ENCODE assay signal across 13 cellular contexts in genomic region chr2:174590928-174591648, GRCh38. TPM values are rescaled to one million over a fixed set of nuclear protein-coding genes. Genes with fewer than 3 reads are reported as not detected.
DNase-seq lines count a peak whose midpoint lies in the region; ATAC-seq and TF ChIP-seq lines count a peak whose summit lies in the region.
"Had no signal": no experiment of that assay in that cellular context is flagged by ENCODE, and none has a peak within 500 bp of the region (broad histone marks: within the 10 kb centered on the region; RNA-seq: fewer than 3 reads in every experiment).

No MANE protein-coding gene starts in this region.

- peaks cover 3% of the 10 kb centered on the region for H3K9me3 Mint-ChIP-seq in activated CD4-positive, alpha-beta T cell treated with anti-CD3 and anti-CD28 coated beads, Interleukin-2, amount 10 ng/mL, durations not matched to agents 7 days and 5 days
- no peaks in the 10 kb centered on the region for H3K9me3 Mint-ChIP-seq in stimulated activated naive B cell treated with anti-CD40 and anti-IgM and Interleukin-4, amounts not matched to agents 10 μg/mL and 1 μg/mL and 100 μg/mL, for 72 hours

- H3K4me1 Mint-ChIP-seq in activated CD4-positive, alpha-beta T cell treated with anti-CD3 and anti-CD28 coated beads, Interleukin-2, amount 10 ng/mL, durations not matched to agents 7 days and 5 days: peaks cover 68% of the 10 kb centered on the region
- H3K4me1 Mint-ChIP-seq in stimulated activated naive B cell treated with anti-CD40 and anti-IgM and Interleukin-4, amounts not matched to agents 10 μg/mL and 1 μg/mL and 100 μg/mL, for 72 hours: peaks cover 43 to 74% of the 10 kb centered on the region in 2 donors

- DNase-seq in activated CD4-positive, alpha-beta T cell treated with anti-CD3 and anti-CD28 coated beads, Interleukin-2, amount 10 ng/mL, durations not matched to agents 7 days and 5 days: peak; percentile 5
- DNase-seq in activated CD4-positive, alpha-beta T cell treated with anti-CD3 and anti-CD28 coated beads for 1 hour: no peak
- DNase-seq in SK-N-DZ (ENCODE audit: low spot score) (peak; percentile 12), coronary artery (ENCODE audit: low spot score) (no peak), NCI-H2081 (lab: John Stamatoyannopoulos, UW) (no peak), inferior parietal cortex (ENCODE audit: extremely low spot score) (no peak)
- no peak for DNase-seq in stimulated activated naive B cell treated with anti-CD40 and anti-IgM and Interleukin-4, amounts not matched to agents 10 μg/mL and 1 μg/mL and 100 μg/mL, for 72 hours
- DNase-seq: ACHN; effector CD8-positive, alpha-beta T cell; NCI-H2171 treated with DMSO at 0.1 percent for 48 hours; uterus had no signal

- H3K4me3 Mint-ChIP-seq in activated CD4-positive, alpha-beta T cell treated with anti-CD3 and anti-CD28 coated beads, Interleukin-2, amount 10 ng/mL, durations not matched to agents 7 days and 5 days: peak overlapping the region; percentile 29
- H3K4me3 Mint-ChIP-seq in stimulated activated naive B cell treated with anti-CD40 and anti-IgM and Interleukin-4, amounts not matched to agents 10 μg/mL and 1 μg/mL and 100 μg/mL, for 72 hours: peak overlapping the region; percentile 7 to 36

- POLR2A ChIA-PET in activated CD4-positive, alpha-beta T cell treated with anti-CD3 and anti-CD28 coated beads, Interleukin-2, amount 10 ng/mL, durations not matched to agents 7 days and 5 days (lab: Charles Lee): no interaction called here

- peaks cover 2% of the 10 kb centered on the region for H3K27me3 Mint-ChIP-seq in activated CD4-positive, alpha-beta T cell treated with anti-CD3 and anti-CD28 coated beads, Interleukin-2, amount 10 ng/mL, durations not matched to agents 7 days and 5 days
- no peaks in the 10 kb centered on the region for H3K27me3 Mint-ChIP-seq in stimulated activated naive B cell treated with anti-CD40 and anti-IgM and Interleukin-4, amounts not matched to agents 10 μg/mL and 1 μg/mL and 100 μg/mL, for 72 hours

- CTCF ChIA-PET in activated CD4-positive, alpha-beta T cell treated with anti-CD3 and anti-CD28 coated beads, Interleukin-2, amount 10 ng/mL, durations not matched to agents 7 days and 5 days (lab: Charles Lee): interaction anchor here (1.1 to 1.7 kb wide), 3 partner anchors 10 to 111 kb away, joined by 3 to 8 read pairs (median 6); no protein-coding TSS in a partner anchor

- H3K27ac ChIP-seq in coronary artery: peak overlapping the region in 1 of 2 donors; percentile 29
- H3K27ac ChIP-seq: uterus had no signal

- H3K27ac Mint-ChIP-seq in activated CD4-positive, alpha-beta T cell treated with anti-CD3 and anti-CD28 coated beads, Interleukin-2, amount 10 ng/mL, durations not matched to agents 7 days and 5 days: peak overlapping the region; percentile 83
- peak overlapping the region; percentile 59 for H3K27ac Mint-ChIP-seq in stimulated activated naive B cell treated with anti-CD40 and anti-IgM and Interleukin-4, amounts not matched to agents 10 μg/mL and 1 μg/mL and 100 μg/mL, for 72 hours

- TF ChIP-seq CTCF in coronary artery (IDR thresholded peaks at IDR 0.05): no peak

- H3K36me3 Mint-ChIP-seq in activated CD4-positive, alpha-beta T cell treated with anti-CD3 and anti-CD28 coated beads, Interleukin-2, amount 10 ng/mL, durations not matched to agents 7 days and 5 days (ENCODE audit: low read depth): peaks cover 72% of the 10 kb centered on the region
- peaks cover 43 to 73% of the 10 kb centered on the region in 2 donors for H3K36me3 Mint-ChIP-seq in stimulated activated naive B cell treated with anti-CD40 and anti-IgM and Interleukin-4, amounts not matched to agents 10 μg/mL and 1 μg/mL and 100 μg/mL, for 72 hours

- no peak for ATAC-seq in stimulated activated naive B cell treated with anti-CD40 and anti-IgM and Interleukin-4, amounts not matched to agents 10 μg/mL and 1 μg/mL and 100 μg/mL, for 72 hours (replicated peaks)
- ATAC-seq in GM21381 (IDR thresholded peaks at IDR 0.05; ENCODE audit: unreplicated experiment): no peak
- ATAC-seq: Right ventricle myocardium inferior had no signal

- peak overlapping the region; percentile 11 for H3K4me3 ChIP-seq in coronary artery
- H3K4me3 ChIP-seq: uterus had no signal

RNA-seq across cellular contexts. Expression of gene WIPF1, which starts 6.5 kb away (rescaled TPM):
- 100 to 1,000 TPM; 378 to 423 TPM for total RNA-seq in activated CD4-positive, alpha-beta T cell treated with anti-CD3 and anti-CD28 coated beads, Interleukin-2, amount 10 ng/mL, durations not matched to agents 7 days and 5 days
- 9.1 and 11.0 TPM in 2 replicates for polyA plus RNA-seq in SK-N-DZ (2014; cell fraction: cytosol; rRNA removed)
- polyA plus RNA-seq in SK-N-DZ (2014; cell fraction: nucleus; rRNA removed): 4.4 and 5.4 TPM in 2 replicates

Comparison
In these comparisons a context has a peak if more than half of its experiments do, and no peak if none do; other contexts are left out.
1. DNase-seq: peak in activated CD4-positive, alpha-beta T cell treated with anti-CD3 and anti-CD28 coated beads, Interleukin-2, amount 10 ng/mL, durations not matched to agents 7 days and 5 days (single experiment) and SK-N-DZ (single experiment); none in activated CD4-positive, alpha-beta T cell treated with anti-CD3 and anti-CD28 coated beads for 1 hour (single experiment), coronary artery (single experiment), stimulated activated naive B cell treated with anti-CD40 and anti-IgM and Interleukin-4, amounts not matched to agents 10 μg/mL and 1 μg/mL and 100 μg/mL, for 72 hours (single experiment), NCI-H2081 (0 of 2) and inferior parietal cortex (single experiment).